In the genomic region with DNA sequence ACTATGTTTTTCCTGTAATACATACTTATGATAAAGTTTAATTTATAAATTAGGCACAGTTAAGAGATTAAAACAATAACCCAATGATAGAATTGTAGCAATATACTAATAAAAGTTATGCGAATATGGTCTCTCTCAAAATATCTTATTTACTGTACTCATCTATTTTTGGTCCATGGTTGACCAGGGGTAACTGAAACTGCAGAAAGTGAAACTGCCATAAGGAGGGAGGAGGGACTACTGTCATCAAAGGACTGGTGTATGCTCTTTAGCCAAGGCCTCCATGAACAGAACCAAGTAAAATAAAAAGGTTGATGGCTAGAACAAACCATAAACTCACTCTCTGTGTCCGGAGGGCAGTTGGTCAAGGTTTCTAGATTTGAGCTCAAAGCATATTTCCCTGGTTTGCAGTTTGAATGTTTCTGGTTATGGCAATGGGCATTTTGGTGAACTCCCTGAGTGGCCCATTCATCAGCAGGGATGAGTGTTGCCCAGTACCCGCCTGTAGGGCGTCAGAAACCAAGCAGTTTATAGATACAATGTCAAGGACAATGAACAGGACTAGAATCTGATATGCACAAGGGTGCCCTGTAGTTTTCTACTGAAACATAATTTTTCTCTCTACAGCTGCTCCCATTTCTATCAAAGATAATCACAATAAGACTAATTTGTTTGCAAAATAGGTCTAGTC, we compare ENCODE assay signal across 12 cellular contexts. TPM values are rescaled to one million over a fixed set of nuclear protein-coding genes. Genes with fewer than 3 reads are reported as not detected.
DNase-seq lines count a peak whose midpoint lies in the region; ATAC-seq and FAIRE-seq lines count a peak whose summit lies in the region.
"Had no signal": no experiment of that assay in that cellular context is flagged by ENCODE, and none has a peak within 500 bp of the region (broad histone marks: within the 10 kb centered on the region; RNA-seq: fewer than 3 reads in every experiment).

No MANE protein-coding gene starts in this region.

- no peak for DNase-seq in GM19239 (ENCODE audit: insufficient read length, low spot score)
- DNase-seq in MG63: no peak
- DNase-seq in NCI-H524 treated with DMSO at 0.1 percent for 48 hours (lab: John Stamatoyannopoulos, UW): no peak
- DNase-seq in effector memory CD8-positive, alpha-beta T cell: no peak
- DNase-seq in effector memory CD4-positive, alpha-beta T cell: no peak
- DNase-seq: NCI-H510A, upper lobe of left lung had no signal

- H3K4me1 ChIP-seq in BLaER1: peaks cover 39% of the 10 kb centered on the region
- H3K4me1 ChIP-seq in effector memory CD4-positive, alpha-beta T cell (ENCODE audit: control insufficient read depth, insufficient read depth, low read length, poor library complexity, severe bottlenecking): no peaks in the 10 kb centered on the region

- no peak overlapping the region for H3K4me3 Mint-ChIP-seq in effector memory CD8-positive, alpha-beta T cell
- H3K4me3 Mint-ChIP-seq: activated naive CD8-positive, alpha-beta T cell had no signal

- peak overlapping the region; percentile 66 for H3K4me2 ChIP-seq in BLaER1

- ATAC-seq in HG02642 (IDR thresholded peaks at IDR 0.05; ENCODE audit: poor library complexity, unreplicated experiment): peak; percentile 96
- peak; percentile 91 for ATAC-seq in HG03469 (IDR thresholded peaks at IDR 0.05; ENCODE audit: unreplicated experiment)
- ATAC-seq in effector memory CD8-positive, alpha-beta T cell (replicated peaks): no peak

- no peaks in the 10 kb centered on the region for H4K20me1 ChIP-seq in BLaER1

- H3K36me3 ChIP-seq in BLaER1 (peaks cover 52% of the 10 kb centered on the region), MG63 (peaks cover 7% of the 10 kb centered on the region; the same call in 1 of the 2 replicates)
- H3K36me3 ChIP-seq in effector memory CD4-positive, alpha-beta T cell (ENCODE audit: control insufficient read depth, insufficient read depth, low read length): no peaks in the 10 kb centered on the region
- H3K36me3 ChIP-seq: upper lobe of left lung had no signal

- H3K9me3 Mint-ChIP-seq in effector memory CD8-positive, alpha-beta T cell: peaks cover 0 to 2% of the 10 kb centered on the region in 2 donors

- no peak overlapping the region for H3K4me3 ChIP-seq in BLaER1
- no peak overlapping the region for H3K4me3 ChIP-seq in MG63
- no peak overlapping the region for H3K4me3 ChIP-seq in effector memory CD4-positive, alpha-beta T cell (ENCODE audit: insufficient read depth, low read depth, low read length, poor library complexity, severe bottlenecking)
- H3K4me3 ChIP-seq: upper lobe of left lung had no signal

- H3K9ac ChIP-seq in BLaER1: no peak overlapping the region

- no peaks in the 10 kb centered on the region for H3K27me3 Mint-ChIP-seq in effector memory CD8-positive, alpha-beta T cell
- H3K27me3 Mint-ChIP-seq: activated naive CD8-positive, alpha-beta T cell had no signal

- H3K9me3 ChIP-seq in BLaER1 (peaks cover 34% of the 10 kb centered on the region), MG63 (no peaks in the 10 kb centered on the region)
- no peaks in the 10 kb centered on the region for H3K9me3 ChIP-seq in effector memory CD4-positive, alpha-beta T cell (ENCODE audit: control insufficient read depth, low read length)
- H3K9me3 ChIP-seq: upper lobe of left lung had no signal

- peak; percentile 94 for FAIRE-seq in GM19239 (lab: Jason Lieb, UNC)

- no peak overlapping the region for H3K27ac Mint-ChIP-seq in effector memory CD8-positive, alpha-beta T cell

- peak overlapping the region; percentile 19 for H3K27ac ChIP-seq in BLaER1
- H3K27ac ChIP-seq in effector memory CD4-positive, alpha-beta T cell (ENCODE audit: insufficient read depth, low read length, poor library complexity, severe bottlenecking): no peak overlapping the region
- H3K27ac ChIP-seq: upper lobe of left lung, VCaP had no signal

- H3K27me3 ChIP-seq in BLaER1: no peaks in the 10 kb centered on the region
- H3K27me3 ChIP-seq in MG63: no peaks in the 10 kb centered on the region
- no peaks in the 10 kb centered on the region for H3K27me3 ChIP-seq in effector memory CD4-positive, alpha-beta T cell (replicated peaks; ENCODE audit: control insufficient read depth, insufficient read depth, low read length, poor library complexity, severe bottlenecking)
- H3K27me3 ChIP-seq: upper lobe of left lung had no signal

- H3K4me1 Mint-ChIP-seq in effector memory CD8-positive, alpha-beta T cell (ENCODE audit: low read depth in 2 of 2): peaks cover 37 to 64% of the 10 kb centered on the region in 2 donors

- H3K36me3 Mint-ChIP-seq in effector memory CD8-positive, alpha-beta T cell (ENCODE audit: insufficient read depth): peaks cover 6% of the 10 kb centered on the region

RNA-seq across cellular contexts. Expression of a gene that starts 19.8 kb away (rescaled TPM):
- 14.6 and 25.1 TPM in 2 replicates for total RNA-seq in MG63 (2014; rRNA removed; shearing (Covaris generic); ENCODE audit: low replicate concordance)
